ENCODE assay signal across 1 cellular context in the genomic region with DNA sequence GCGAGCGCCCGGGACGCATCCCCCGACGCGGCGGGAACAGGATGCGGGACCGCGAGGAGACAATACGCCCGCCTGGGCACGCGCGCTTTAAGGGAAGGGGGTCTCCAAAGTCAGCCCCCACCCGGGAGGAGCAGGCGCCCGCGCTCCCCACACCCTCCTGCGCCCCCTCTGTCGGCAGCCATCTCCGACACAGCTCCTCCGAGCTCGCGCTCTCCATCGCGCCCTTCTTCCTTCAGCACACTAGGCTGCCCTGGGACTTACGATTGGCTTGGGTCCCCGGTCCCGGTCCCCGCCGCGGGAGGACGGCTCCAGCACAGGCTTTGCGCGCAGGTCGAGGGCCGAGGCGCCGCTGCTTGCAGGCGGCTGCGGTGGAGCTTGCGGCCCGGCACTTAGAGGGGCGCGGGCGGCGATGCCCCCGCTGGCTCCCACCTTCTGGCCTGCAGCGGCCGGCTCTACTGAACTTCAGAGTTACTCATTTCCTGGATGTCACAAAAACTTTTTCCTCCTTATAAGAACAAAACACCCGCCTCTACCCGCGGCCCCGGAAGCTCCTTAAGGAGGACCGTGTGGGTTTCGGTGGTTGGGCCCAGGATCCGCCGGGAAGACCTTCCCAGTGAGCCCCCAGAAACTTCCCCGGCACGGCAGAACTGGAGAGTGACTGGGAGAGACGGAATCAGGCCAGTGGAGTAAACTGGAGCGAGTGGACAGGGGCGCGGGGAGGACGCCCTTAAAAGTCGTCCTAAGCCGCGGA.
TF ChIP-seq lines count a peak whose summit lies in the region.

A gene with protein sequence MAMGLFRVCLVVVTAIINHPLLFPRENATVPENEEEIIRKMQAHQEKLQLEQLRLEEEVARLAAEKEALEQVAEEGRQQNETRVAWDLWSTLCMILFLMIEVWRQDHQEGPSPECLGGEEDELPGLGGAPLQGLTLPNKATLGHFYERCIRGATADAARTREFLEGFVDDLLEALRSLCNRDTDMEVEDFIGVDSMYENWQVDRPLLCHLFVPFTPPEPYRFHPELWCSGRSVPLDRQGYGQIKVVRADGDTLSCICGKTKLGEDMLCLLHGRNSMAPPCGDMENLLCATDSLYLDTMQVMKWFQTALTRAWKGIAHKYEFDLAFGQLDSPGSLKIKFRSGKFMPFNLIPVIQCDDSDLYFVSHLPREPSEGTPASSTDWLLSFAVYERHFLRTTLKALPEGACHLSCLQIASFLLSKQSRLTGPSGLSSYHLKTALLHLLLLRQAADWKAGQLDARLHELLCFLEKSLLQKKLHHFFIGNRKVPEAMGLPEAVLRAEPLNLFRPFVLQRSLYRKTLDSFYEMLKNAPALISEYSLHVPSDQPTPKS (minus strand): TSS at position 481 of the 751 bp plus-strand sequence. CDS start 22,414 bp downstream, outside the sequence.

TF ChIP-seq in HEK293, 187 proteins besides CTCF, POLR2A, EP300 and RAD21 (continued from another document):
- TF ChIP-seq, protein P1, sequence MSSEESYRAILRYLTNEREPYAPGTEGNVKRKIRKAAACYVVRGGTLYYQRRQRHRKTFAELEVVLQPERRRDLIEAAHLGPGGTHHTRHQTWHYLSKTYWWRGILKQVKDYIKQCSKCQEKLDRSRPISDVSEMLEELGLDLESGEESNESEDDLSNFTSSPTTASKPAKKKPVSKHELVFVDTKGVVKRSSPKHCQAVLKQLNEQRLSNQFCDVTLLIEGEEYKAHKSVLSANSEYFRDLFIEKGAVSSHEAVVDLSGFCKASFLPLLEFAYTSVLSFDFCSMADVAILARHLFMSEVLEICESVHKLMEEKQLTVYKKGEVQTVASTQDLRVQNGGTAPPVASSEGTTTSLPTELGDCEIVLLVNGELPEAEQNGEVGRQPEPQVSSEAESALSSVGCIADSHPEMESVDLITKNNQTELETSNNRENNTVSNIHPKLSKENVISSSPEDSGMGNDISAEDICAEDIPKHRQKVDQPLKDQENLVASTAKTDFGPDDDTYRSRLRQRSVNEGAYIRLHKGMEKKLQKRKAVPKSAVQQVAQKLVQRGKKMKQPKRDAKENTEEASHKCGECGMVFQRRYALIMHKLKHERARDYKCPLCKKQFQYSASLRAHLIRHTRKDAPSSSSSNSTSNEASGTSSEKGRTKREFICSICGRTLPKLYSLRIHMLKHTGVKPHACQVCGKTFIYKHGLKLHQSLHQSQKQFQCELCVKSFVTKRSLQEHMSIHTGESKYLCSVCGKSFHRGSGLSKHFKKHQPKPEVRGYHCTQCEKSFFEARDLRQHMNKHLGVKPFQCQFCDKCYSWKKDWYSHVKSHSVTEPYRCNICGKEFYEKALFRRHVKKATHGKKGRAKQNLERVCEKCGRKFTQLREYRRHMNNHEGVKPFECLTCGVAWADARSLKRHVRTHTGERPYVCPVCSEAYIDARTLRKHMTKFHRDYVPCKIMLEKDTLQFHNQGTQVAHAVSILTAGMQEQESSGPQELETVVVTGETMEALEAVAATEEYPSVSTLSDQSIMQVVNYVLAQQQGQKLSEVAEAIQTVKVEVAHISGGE (tag by site-specific recombination; conservative IDR thresholded peaks at IDR 0.05; ENCODE audit: low read depth) = 0 out of 2 replicates have a peak, but pooled peaks have one; percentile 79
- TF ChIP-seq, protein P2, sequence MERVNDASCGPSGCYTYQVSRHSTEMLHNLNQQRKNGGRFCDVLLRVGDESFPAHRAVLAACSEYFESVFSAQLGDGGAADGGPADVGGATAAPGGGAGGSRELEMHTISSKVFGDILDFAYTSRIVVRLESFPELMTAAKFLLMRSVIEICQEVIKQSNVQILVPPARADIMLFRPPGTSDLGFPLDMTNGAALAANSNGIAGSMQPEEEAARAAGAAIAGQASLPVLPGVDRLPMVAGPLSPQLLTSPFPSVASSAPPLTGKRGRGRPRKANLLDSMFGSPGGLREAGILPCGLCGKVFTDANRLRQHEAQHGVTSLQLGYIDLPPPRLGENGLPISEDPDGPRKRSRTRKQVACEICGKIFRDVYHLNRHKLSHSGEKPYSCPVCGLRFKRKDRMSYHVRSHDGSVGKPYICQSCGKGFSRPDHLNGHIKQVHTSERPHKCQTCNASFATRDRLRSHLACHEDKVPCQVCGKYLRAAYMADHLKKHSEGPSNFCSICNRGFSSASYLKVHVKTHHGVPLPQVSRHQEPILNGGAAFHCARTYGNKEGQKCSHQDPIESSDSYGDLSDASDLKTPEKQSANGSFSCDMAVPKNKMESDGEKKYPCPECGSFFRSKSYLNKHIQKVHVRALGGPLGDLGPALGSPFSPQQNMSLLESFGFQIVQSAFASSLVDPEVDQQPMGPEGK (tag by site-specific recombination; IDR thresholded peaks at IDR 0.05) = peak; percentile 87
- TF ChIP-seq SALL2 (tag by site-specific recombination; IDR thresholded peaks at IDR 0.05; ENCODE audit: borderline replicate concordance) = no peak
- TF ChIP-seq, protein P3, sequence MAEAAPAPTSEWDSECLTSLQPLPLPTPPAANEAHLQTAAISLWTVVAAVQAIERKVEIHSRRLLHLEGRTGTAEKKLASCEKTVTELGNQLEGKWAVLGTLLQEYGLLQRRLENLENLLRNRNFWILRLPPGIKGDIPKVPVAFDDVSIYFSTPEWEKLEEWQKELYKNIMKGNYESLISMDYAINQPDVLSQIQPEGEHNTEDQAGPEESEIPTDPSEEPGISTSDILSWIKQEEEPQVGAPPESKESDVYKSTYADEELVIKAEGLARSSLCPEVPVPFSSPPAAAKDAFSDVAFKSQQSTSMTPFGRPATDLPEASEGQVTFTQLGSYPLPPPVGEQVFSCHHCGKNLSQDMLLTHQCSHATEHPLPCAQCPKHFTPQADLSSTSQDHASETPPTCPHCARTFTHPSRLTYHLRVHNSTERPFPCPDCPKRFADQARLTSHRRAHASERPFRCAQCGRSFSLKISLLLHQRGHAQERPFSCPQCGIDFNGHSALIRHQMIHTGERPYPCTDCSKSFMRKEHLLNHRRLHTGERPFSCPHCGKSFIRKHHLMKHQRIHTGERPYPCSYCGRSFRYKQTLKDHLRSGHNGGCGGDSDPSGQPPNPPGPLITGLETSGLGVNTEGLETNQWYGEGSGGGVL (tag by site-specific recombination; IDR thresholded peaks at IDR 0.05) = peak; percentile 34; the same call in 1 of the 2 replicates
- no peak for TF ChIP-seq ZNF174 (tag by site-specific recombination; IDR thresholded peaks at IDR 0.05)
- no peak; the same call in 1 of the 2 replicates for TF ChIP-seq ZNF341 (tag by site-specific recombination; IDR thresholded peaks at IDR 0.05; ENCODE audit: low read depth)
- TF ChIP-seq ZNF501 (tag by site-specific recombination; IDR thresholded peaks at IDR 0.05) = peak; percentile 29; the same call in 1 of the 2 replicates
- no peak for TF ChIP-seq ZNF558 (tag by site-specific recombination; IDR thresholded peaks at IDR 0.05)
- peak; percentile 80; the same call in 1 of the 2 replicates for TF ChIP-seq ZNF660 (tag by site-specific recombination; IDR thresholded peaks at IDR 0.05)
- 0 out of 2 replicates have a peak, but pooled peaks have one; percentile 21 for TF ChIP-seq ZNF391 (tag by site-specific recombination; IDR thresholded peaks at IDR 0.05; ENCODE audit: borderline replicate concordance, low read depth)
- TF ChIP-seq REPIN1 (tag by site-specific recombination; IDR thresholded peaks at IDR 0.05; ENCODE audit: low read depth) = peak; percentile 28; the same call in 1 of the 2 replicates
- 0 out of 2 replicates have a peak, but pooled peaks have one; percentile 34 for TF ChIP-seq ZNF561 (tag by site-specific recombination; IDR thresholded peaks at IDR 0.05; ENCODE audit: borderline replicate concordance)
- peak; percentile 57; the same call in 1 of the 2 replicates for TF ChIP-seq ZNF121 (tag by site-specific recombination; IDR thresholded peaks at IDR 0.05)
- no peak for TF ChIP-seq ZNF292 (tag by site-specific recombination; IDR thresholded peaks at IDR 0.05; ENCODE audit: borderline replicate concordance, low read depth)
- no peak for TF ChIP-seq ZFP41 (tag by site-specific recombination; IDR thresholded peaks at IDR 0.05; ENCODE audit: borderline replicate concordance)
- peak; percentile 57; the same call in 1 of the 2 replicates for TF ChIP-seq ZSCAN30 (tag by site-specific recombination; IDR thresholded peaks at IDR 0.05)
- TF ChIP-seq ZNF214 (tag by site-specific recombination; IDR thresholded peaks at IDR 0.05; ENCODE audit: borderline replicate concordance) = no peak
- TF ChIP-seq ZNF239 (tag by site-specific recombination; IDR thresholded peaks at IDR 0.05) = no peak
- peak; percentile 78; the same call in 1 of the 2 replicates for TF ChIP-seq ZNF221 (tag by site-specific recombination; IDR thresholded peaks at IDR 0.05; ENCODE audit: borderline replicate concordance)
- TF ChIP-seq, protein P4, sequence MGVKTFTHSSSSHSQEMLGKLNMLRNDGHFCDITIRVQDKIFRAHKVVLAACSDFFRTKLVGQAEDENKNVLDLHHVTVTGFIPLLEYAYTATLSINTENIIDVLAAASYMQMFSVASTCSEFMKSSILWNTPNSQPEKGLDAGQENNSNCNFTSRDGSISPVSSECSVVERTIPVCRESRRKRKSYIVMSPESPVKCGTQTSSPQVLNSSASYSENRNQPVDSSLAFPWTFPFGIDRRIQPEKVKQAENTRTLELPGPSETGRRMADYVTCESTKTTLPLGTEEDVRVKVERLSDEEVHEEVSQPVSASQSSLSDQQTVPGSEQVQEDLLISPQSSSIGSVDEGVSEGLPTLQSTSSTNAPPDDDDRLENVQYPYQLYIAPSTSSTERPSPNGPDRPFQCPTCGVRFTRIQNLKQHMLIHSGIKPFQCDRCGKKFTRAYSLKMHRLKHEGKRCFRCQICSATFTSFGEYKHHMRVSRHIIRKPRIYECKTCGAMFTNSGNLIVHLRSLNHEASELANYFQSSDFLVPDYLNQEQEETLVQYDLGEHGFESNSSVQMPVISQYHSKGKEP (tag by site-specific recombination; IDR thresholded peaks at IDR 0.05) = peak; percentile 71; the same call in 1 of the 2 replicates
- TF ChIP-seq, protein P5, sequence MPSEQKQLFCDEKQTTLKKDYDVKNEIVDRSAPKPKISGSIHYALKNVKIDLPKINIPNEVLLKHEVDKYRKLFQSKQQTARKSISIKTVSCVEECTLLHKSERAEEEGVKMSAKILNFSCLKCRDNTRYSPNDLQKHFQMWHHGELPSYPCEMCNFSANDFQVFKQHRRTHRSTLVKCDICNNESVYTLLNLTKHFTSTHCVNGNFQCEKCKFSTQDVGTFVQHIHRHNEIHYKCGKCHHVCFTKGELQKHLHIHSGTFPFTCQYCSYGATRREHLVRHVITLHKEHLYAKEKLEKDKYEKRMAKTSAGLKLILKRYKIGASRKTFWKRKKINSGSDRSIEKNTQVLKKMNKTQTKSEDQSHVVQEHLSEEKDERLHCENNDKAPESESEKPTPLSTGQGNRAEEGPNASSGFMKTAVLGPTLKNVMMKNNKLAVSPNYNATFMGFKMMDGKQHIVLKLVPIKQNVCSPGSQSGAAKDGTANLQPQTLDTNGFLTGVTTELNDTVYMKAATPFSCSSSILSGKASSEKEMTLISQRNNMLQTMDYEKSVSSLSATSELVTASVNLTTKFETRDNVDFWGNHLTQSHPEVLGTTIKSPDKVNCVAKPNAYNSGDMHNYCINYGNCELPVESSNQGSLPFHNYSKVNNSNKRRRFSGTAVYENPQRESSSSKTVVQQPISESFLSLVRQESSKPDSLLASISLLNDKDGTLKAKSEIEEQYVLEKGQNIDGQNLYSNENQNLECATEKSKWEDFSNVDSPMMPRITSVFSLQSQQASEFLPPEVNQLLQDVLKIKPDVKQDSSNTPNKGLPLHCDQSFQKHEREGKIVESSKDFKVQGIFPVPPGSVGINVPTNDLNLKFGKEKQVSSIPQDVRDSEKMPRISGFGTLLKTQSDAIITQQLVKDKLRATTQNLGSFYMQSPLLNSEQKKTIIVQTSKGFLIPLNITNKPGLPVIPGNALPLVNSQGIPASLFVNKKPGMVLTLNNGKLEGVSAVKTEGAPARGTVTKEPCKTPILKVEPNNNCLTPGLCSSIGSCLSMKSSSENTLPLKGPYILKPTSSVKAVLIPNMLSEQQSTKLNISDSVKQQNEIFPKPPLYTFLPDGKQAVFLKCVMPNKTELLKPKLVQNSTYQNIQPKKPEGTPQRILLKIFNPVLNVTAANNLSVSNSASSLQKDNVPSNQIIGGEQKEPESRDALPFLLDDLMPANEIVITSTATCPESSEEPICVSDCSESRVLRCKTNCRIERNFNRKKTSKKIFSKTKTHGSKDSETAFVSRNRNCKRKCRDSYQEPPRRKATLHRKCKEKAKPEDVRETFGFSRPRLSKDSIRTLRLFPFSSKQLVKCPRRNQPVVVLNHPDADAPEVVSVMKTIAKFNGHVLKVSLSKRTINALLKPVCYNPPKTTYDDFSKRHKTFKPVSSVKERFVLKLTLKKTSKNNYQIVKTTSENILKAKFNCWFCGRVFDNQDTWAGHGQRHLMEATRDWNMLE (tag by site-specific recombination; conservative IDR thresholded peaks at IDR 0.05; ENCODE audit: low read depth) = 0 out of 2 replicates have a peak, but pooled peaks have one; percentile 28
TF ChIP-seq in HEK293: peak in this region for 54.
